In genomic region chr1:43199093-43199726, GRCh38 we compare ENCODE assay signal across 10 cellular contexts. TPM values are rescaled to one million over a fixed set of nuclear protein-coding genes. Genes with fewer than 3 reads are reported as not detected.
DNase-seq lines count a peak whose midpoint lies in the region; ATAC-seq and TF ChIP-seq lines count a peak whose summit lies in the region.
"Had no signal": no experiment of that assay in that cellular context is flagged by ENCODE, and none has a peak within 500 bp of the region (broad histone marks: within the 10 kb centered on the region; RNA-seq: fewer than 3 reads in every experiment).

No MANE protein-coding gene starts in this region.

- H3K9me3 Mint-ChIP-seq in activated CD4-positive, alpha-beta T cell treated with anti-CD3 and anti-CD28 coated beads, Interleukin-2, amount 10 ng/mL, durations not matched to agents 24 days and 14 days: peaks cover 10% of the 10 kb centered on the region
- H3K9me3 Mint-ChIP-seq in stimulated activated memory B cell treated with anti-CD40 and anti-IgM and Interleukin-4, amounts not matched to agents 10 μg/mL and 1 μg/mL and 100 μg/mL, for 72 hours: peaks cover 5% of the 10 kb centered on the region

- peaks cover 11% of the 10 kb centered on the region for H3K27me3 Mint-ChIP-seq in activated CD4-positive, alpha-beta T cell treated with anti-CD3 and anti-CD28 coated beads, Interleukin-2, amount 10 ng/mL, durations not matched to agents 24 days and 14 days
- peaks cover 6% of the 10 kb centered on the region for H3K27me3 Mint-ChIP-seq in stimulated activated memory B cell treated with anti-CD40 and anti-IgM and Interleukin-4, amounts not matched to agents 10 μg/mL and 1 μg/mL and 100 μg/mL, for 72 hours

- DNase-seq in activated CD4-positive, alpha-beta T cell treated with anti-CD3 and anti-CD28 coated beads, Interleukin-2, amount 10 ng/mL, durations not matched to agents 24 days and 14 days: peak; percentile 25
- DNase-seq in activated CD4-positive, alpha-beta T cell treated with anti-CD3 and anti-CD28 coated beads for 1 hour: no peak
- DNase-seq in NCI-H2196 (lab: John Stamatoyannopoulos, UW; ENCODE audit: unreplicated experiment) (peak; percentile 28), NCI-H524 (lab: John Stamatoyannopoulos, UW) (no peak), psoas muscle (no peak), OCI-M2 (lab: John Stamatoyannopoulos, UW; ENCODE audit: unreplicated experiment) (no peak)
- DNase-seq: ACHN, midbrain had no signal

- WGBS in psoas muscle, 3 donors: 45 to 48% (median 46%) methylated on average over 8 of the region's 8 CpGs

- no peaks in the 10 kb centered on the region for H3K36me3 Mint-ChIP-seq in activated CD4-positive, alpha-beta T cell treated with anti-CD3 and anti-CD28 coated beads, Interleukin-2, amount 10 ng/mL, durations not matched to agents 24 days and 14 days (ENCODE audit: low read depth)
- peaks cover 12% of the 10 kb centered on the region for H3K36me3 Mint-ChIP-seq in stimulated activated memory B cell treated with anti-CD40 and anti-IgM and Interleukin-4, amounts not matched to agents 10 μg/mL and 1 μg/mL and 100 μg/mL, for 72 hours

- H3K36me3 ChIP-seq in psoas muscle (ENCODE audit: insufficient read depth in 1 of 2, low read depth in 1 of 2): no peaks in the 10 kb centered on the region

- TF ChIP-seq CTCF in psoas muscle (IDR thresholded peaks at IDR 0.05): no peak

- H3K4me3 ChIP-seq in psoas muscle: no peak overlapping the region

- ATAC-seq in HG02973 (IDR thresholded peaks at IDR 0.05; ENCODE audit: unreplicated experiment) (peak; percentile 73), psoas muscle (no peak)
- ATAC-seq in stimulated activated memory B cell treated with anti-CD40 and anti-IgM and Interleukin-4, amounts not matched to agents 10 μg/mL and 1 μg/mL and 100 μg/mL, for 72 hours: peak; percentile 94

- intact Hi-C loops in activated CD4-positive, alpha-beta T cell treated with anti-CD3 and anti-CD28 coated beads, Interleukin-2, amount 10 ng/mL, durations not matched to agents 24 days and 14 days (cut with micrococcal nuclease): no loop called here
- intact Hi-C loops in psoas muscle (cut with DNase I): no loop called here

- no peaks in the 10 kb centered on the region for H3K9me3 ChIP-seq in psoas muscle

- no peak overlapping the region for H3K27ac Mint-ChIP-seq in activated CD4-positive, alpha-beta T cell treated with anti-CD3 and anti-CD28 coated beads, Interleukin-2, amount 10 ng/mL, durations not matched to agents 24 days and 14 days
- H3K27ac Mint-ChIP-seq in stimulated activated memory B cell treated with anti-CD40 and anti-IgM and Interleukin-4, amounts not matched to agents 10 μg/mL and 1 μg/mL and 100 μg/mL, for 72 hours: no peak overlapping the region

- peaks cover 0 to 7% (median 0%) of the 10 kb centered on the region in 3 donors for H3K27me3 ChIP-seq in psoas muscle (ENCODE audit: insufficient read depth in 3 of 3, low read length in 2 of 3)

- no peak overlapping the region for H3K27ac ChIP-seq in psoas muscle

- no peak overlapping the region for H3K4me3 Mint-ChIP-seq in activated CD4-positive, alpha-beta T cell treated with anti-CD3 and anti-CD28 coated beads, Interleukin-2, amount 10 ng/mL, durations not matched to agents 24 days and 14 days
- H3K4me3 Mint-ChIP-seq in stimulated activated memory B cell treated with anti-CD40 and anti-IgM and Interleukin-4, amounts not matched to agents 10 μg/mL and 1 μg/mL and 100 μg/mL, for 72 hours: no peak overlapping the region

- no peaks in the 10 kb centered on the region for H3K4me1 Mint-ChIP-seq in activated CD4-positive, alpha-beta T cell treated with anti-CD3 and anti-CD28 coated beads, Interleukin-2, amount 10 ng/mL, durations not matched to agents 24 days and 14 days
- peaks cover 10% of the 10 kb centered on the region for H3K4me1 Mint-ChIP-seq in stimulated activated memory B cell treated with anti-CD40 and anti-IgM and Interleukin-4, amounts not matched to agents 10 μg/mL and 1 μg/mL and 100 μg/mL, for 72 hours

- H3K4me1 ChIP-seq in psoas muscle: no peaks in the 10 kb centered on the region

RNA-seq across cellular contexts. Expression of gene CFAP57, which starts 27.1 kb away (rescaled TPM):
- 0.40 TPM in 1 of 2 replicates, not detected in the other for total RNA-seq in activated CD4-positive, alpha-beta T cell treated with anti-CD3 and anti-CD28 coated beads, Interleukin-2, amount 10 ng/mL, durations not matched to agents 24 days and 14 days
- under 1 TPM in 2 of 4 donors, not detected in 2; 0.08 to 0.15 TPM for total RNA-seq in psoas muscle
- under 1 TPM in 2 of 3 donors, not detected in 1; 0.04 to 0.26 TPM for polyA plus RNA-seq in psoas muscle

RNA-seq across cellular contexts. Expression of gene EBNA1BP2, which starts 27.1 kb away (rescaled TPM):
- 134 and 135 TPM in 2 replicates for total RNA-seq in activated CD4-positive, alpha-beta T cell treated with anti-CD3 and anti-CD28 coated beads, Interleukin-2, amount 10 ng/mL, durations not matched to agents 24 days and 14 days
- total RNA-seq in psoas muscle: 10 to 100 TPM; 20.1 to 46.2 (median 44.5) TPM
- 100 to 1,000 TPM in 2 of 3 donors, 10 to 100 TPM in 1; 74.2 to 153 (median 141) TPM for polyA plus RNA-seq in psoas muscle

Comparison
In these comparisons a context has a peak if more than half of its experiments do, and no peak if none do; other contexts are left out.
1. DNase-seq: peak in activated CD4-positive, alpha-beta T cell treated with anti-CD3 and anti-CD28 coated beads, Interleukin-2, amount 10 ng/mL, durations not matched to agents 24 days and 14 days (single experiment) and NCI-H2196 (single experiment); none in activated CD4-positive, alpha-beta T cell treated with anti-CD3 and anti-CD28 coated beads for 1 hour (single experiment), NCI-H524 (0 of 2), psoas muscle (0 of 2) and OCI-M2 (single experiment).
2. ATAC-seq: peak in HG02973 (single experiment) and stimulated activated memory B cell treated with anti-CD40 and anti-IgM and Interleukin-4, amounts not matched to agents 10 μg/mL and 1 μg/mL and 100 μg/mL, for 72 hours (single experiment); none in psoas muscle (0 of 4).